In the genomic region with DNA sequence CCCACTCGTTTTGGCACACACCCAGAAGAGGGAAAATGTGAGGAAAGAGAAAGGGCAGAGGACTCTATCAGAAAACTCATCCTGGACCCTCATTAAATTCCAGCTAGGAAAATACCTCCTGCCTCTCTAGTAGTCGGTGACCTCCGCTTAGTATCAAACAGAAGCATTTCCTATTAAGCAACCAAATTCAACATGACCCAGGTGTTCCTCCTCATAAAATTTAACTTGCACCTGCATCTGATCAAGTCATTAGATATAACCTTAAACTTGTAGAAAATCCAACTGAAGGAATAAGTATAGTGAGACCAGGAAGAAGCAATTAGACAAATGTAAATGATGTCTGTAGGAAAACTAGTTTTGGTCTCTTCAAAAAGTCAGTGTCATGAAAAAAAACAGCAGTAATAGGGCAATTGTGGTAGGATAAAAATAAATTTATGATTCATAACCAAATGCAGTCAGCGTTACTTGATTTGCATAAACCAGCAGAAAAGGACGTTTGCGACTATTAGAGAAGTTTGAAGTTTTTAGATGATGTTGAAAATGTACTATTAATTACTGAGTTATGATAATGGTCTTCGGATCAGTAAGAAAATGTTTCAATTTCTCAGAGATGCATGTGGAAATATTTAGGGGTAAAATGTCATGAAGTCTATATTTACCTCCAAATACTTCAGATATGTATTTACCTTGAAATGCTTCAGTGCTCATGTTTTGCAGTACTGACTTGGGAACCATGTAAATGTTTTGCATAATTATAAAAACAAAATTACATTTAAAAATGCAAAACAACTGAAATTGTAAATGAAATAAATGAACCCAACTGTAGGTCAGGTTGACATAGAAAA, we compare ENCODE assay signal across 1 cellular context.
A peak's percentile ranks its signal among the peaks of the same experiment; 100 is the strongest.
TF ChIP-seq lines count a peak whose summit lies in the region.

No MANE protein-coding gene starts in this region.

TF ChIP-seq in GM12878, 131 proteins besides CTCF, POLR2A, EP300 and RAD21 (continued from another document and continues in another):
- 0 out of 2 replicates have a peak, but pooled peaks have one; percentile 44 for TF ChIP-seq MLLT1 (IDR thresholded peaks at IDR 0.05)
- no peak for TF ChIP-seq SPI1 (IDR thresholded peaks at IDR 0.05; ENCODE audit: borderline replicate concordance, insufficient read depth, low read depth, low read length)
- peak; percentile 41 for TF ChIP-seq CREM (IDR thresholded peaks at IDR 0.05; ENCODE audit: low read depth)
- TF ChIP-seq, protein P1, sequence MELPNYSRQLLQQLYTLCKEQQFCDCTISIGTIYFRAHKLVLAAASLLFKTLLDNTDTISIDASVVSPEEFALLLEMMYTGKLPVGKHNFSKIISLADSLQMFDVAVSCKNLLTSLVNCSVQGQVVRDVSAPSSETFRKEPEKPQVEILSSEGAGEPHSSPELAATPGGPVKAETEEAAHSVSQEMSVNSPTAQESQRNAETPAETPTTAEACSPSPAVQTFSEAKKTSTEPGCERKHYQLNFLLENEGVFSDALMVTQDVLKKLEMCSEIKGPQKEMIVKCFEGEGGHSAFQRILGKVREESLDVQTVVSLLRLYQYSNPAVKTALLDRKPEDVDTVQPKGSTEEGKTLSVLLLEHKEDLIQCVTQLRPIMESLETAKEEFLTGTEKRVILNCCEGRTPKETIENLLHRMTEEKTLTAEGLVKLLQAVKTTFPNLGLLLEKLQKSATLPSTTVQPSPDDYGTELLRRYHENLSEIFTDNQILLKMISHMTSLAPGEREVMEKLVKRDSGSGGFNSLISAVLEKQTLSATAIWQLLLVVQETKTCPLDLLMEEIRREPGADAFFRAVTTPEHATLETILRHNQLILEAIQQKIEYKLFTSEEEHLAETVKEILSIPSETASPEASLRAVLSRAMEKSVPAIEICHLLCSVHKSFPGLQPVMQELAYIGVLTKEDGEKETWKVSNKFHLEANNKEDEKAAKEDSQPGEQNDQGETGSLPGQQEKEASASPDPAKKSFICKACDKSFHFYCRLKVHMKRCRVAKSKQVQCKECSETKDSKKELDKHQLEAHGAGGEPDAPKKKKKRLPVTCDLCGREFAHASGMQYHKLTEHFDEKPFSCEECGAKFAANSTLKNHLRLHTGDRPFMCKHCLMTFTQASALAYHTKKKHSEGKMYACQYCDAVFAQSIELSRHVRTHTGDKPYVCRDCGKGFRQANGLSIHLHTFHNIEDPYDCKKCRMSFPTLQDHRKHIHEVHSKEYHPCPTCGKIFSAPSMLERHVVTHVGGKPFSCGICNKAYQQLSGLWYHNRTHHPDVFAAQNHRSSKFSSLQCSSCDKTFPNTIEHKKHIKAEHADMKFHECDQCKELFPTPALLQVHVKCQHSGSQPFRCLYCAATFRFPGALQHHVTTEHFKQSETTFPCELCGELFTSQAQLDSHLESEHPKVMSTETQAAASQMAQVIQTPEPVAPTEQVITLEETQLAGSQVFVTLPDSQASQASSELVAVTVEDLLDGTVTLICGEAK (IDR thresholded peaks at IDR 0.05; ENCODE audit: borderline replicate concordance): no peak
- TF ChIP-seq, protein P2, sequence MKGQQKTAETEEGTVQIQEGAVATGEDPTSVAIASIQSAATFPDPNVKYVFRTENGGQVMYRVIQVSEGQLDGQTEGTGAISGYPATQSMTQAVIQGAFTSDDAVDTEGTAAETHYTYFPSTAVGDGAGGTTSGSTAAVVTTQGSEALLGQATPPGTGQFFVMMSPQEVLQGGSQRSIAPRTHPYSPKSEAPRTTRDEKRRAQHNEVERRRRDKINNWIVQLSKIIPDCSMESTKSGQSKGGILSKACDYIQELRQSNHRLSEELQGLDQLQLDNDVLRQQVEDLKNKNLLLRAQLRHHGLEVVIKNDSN (IDR thresholded peaks at IDR 0.05; ENCODE audit: borderline replicate concordance, extremely low read length, insufficient read depth, low read depth, low read length): no peak
- TF ChIP-seq BACH1 (IDR thresholded peaks at IDR 0.05; ENCODE audit: borderline replicate concordance): peak; percentile 23; the same call in 1 of the 2 replicates
- TF ChIP-seq, protein P3, sequence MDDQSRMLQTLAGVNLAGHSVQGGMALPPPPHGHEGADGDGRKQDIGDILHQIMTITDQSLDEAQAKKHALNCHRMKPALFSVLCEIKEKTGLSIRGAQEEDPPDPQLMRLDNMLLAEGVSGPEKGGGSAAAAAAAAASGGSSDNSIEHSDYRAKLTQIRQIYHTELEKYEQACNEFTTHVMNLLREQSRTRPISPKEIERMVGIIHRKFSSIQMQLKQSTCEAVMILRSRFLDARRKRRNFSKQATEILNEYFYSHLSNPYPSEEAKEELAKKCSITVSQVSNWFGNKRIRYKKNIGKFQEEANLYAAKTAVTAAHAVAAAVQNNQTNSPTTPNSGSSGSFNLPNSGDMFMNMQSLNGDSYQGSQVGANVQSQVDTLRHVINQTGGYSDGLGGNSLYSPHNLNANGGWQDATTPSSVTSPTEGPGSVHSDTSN (IDR thresholded peaks at IDR 0.05; ENCODE audit: insufficient replicate concordance, low read depth, low read length): no peak
- TF ChIP-seq TARDBP (IDR thresholded peaks at IDR 0.05; ENCODE audit: borderline replicate concordance): no peak
- no peak for TF ChIP-seq ZNF622 (IDR thresholded peaks at IDR 0.05)
- TF ChIP-seq CREB1 (IDR thresholded peaks at IDR 0.05; ENCODE audit: low read depth): peak; percentile 55
- no peak for TF ChIP-seq STAT3 (IDR thresholded peaks at IDR 0.05; ENCODE audit: low read depth, low read length)
- peak; percentile 86 for TF ChIP-seq JUNB (IDR thresholded peaks at IDR 0.05)
- peak; percentile 40; the same call in 1 of the 2 replicates for TF ChIP-seq ZBED1 (IDR thresholded peaks at IDR 0.05; ENCODE audit: borderline replicate concordance)
- TF ChIP-seq PAX8 (IDR thresholded peaks at IDR 0.05): no peak
- TF ChIP-seq BHLHE40 (IDR thresholded peaks at IDR 0.05; ENCODE audit: borderline replicate concordance in 1 of 2, low read depth in 2 of 2, low read length in 1 of 2): peak; percentile 29 to 50; a peak in 1 of 4 replicates
- TF ChIP-seq ATF7 (IDR thresholded peaks at IDR 0.05; ENCODE audit: low read depth): peak; percentile 91
- TF ChIP-seq SKIL (IDR thresholded peaks at IDR 0.05; ENCODE audit: low read depth, poor library complexity, severe bottlenecking): peak; percentile 84
- no peak for TF ChIP-seq SMARCA5 (IDR thresholded peaks at IDR 0.05)
- TF ChIP-seq MTA2 (IDR thresholded peaks at IDR 0.05; ENCODE audit: low read depth): peak; percentile 91
- TF ChIP-seq MYB (IDR thresholded peaks at IDR 0.05; ENCODE audit: borderline replicate concordance, low read depth, low read length): no peak
- 0 out of 2 replicates have a peak, but pooled peaks have one; percentile 30 for TF ChIP-seq RCOR1 (conservative IDR thresholded peaks at IDR 0.05; ENCODE audit: low read depth, low read length)
- peak; percentile 85; the same call in 1 of the 2 replicates for TF ChIP-seq ASH2L (IDR thresholded peaks at IDR 0.05; ENCODE audit: borderline replicate concordance, low read depth)
- 0 out of 2 replicates have a peak, but pooled peaks have one; percentile 25 for TF ChIP-seq GABPA (IDR thresholded peaks at IDR 0.05; ENCODE audit: low read depth)
- peak in 1 of 2 experiments; percentile 74; a peak in 2 of 4 replicates for TF ChIP-seq CEBPB (IDR thresholded peaks at IDR 0.05; ENCODE audit: borderline replicate concordance in 1 of 2, low read depth in 2 of 2, low read length in 2 of 2)
- no peak for TF ChIP-seq DPF2 (IDR thresholded peaks at IDR 0.05)
- TF ChIP-seq BCLAF1 (IDR thresholded peaks at IDR 0.05): no peak
- peak; percentile 92 for TF ChIP-seq ATF2 (IDR thresholded peaks at IDR 0.05; ENCODE audit: low read length)
- peak; percentile 45 for TF ChIP-seq SP1 (IDR thresholded peaks at IDR 0.05; ENCODE audit: low read depth, low read length)
- peak; percentile 92 for TF ChIP-seq NFIC (IDR thresholded peaks at IDR 0.05; ENCODE audit: low read depth, low read length)
- no peak for TF ChIP-seq SMAD1 (IDR thresholded peaks at IDR 0.05; ENCODE audit: low read depth, partially characterized antibody)
- no peak for TF ChIP-seq CHD1 (IDR thresholded peaks at IDR 0.05; ENCODE audit: low read depth, low read length)
- TF ChIP-seq ETV6 (conservative IDR thresholded peaks at IDR 0.05 in 1 of 2, IDR thresholded peaks at IDR 0.05 in 1 of 2; ENCODE audit: borderline replicate concordance in 1 of 2, low read depth in 1 of 2): peak in 1 of 2 experiments; percentile 52; a peak in 1 of 4 replicates
- no peak for TF ChIP-seq ZZZ3 (IDR thresholded peaks at IDR 0.05; ENCODE audit: control insufficient read depth, insufficient read length, low read depth)
- TF ChIP-seq IRF5 (IDR thresholded peaks at IDR 0.05; ENCODE audit: borderline replicate concordance): no peak
- no peak for TF ChIP-seq KDM1A (IDR thresholded peaks at IDR 0.05; ENCODE audit: borderline replicate concordance)
- TF ChIP-seq FOS (IDR thresholded peaks at IDR 0.05; ENCODE audit: borderline replicate concordance, extremely low read depth, insufficient read length): no peak
- TF ChIP-seq YBX1 (IDR thresholded peaks at IDR 0.05): no peak
- no peak for TF ChIP-seq MXI1 (IDR thresholded peaks at IDR 0.05; ENCODE audit: low read depth, low read length)
